8 cellular contexts compared by ENCODE assay signal in genomic region chr7:65006094-65006992, GRCh38. TPM values are rescaled to one million over a fixed set of nuclear protein-coding genes. Genes with fewer than 3 reads are reported as not detected.
DNase-seq lines count a peak whose midpoint lies in the region; ATAC-seq and TF ChIP-seq lines count a peak whose summit lies in the region.

Gene ERV3-1 (minus strand): TSS chr7:65006687. CDS start chr7:64993026, 13,661 bp downstream.

- peak within 1 kb of the TSS; percentile 54 for H3K27ac ChIP-seq in DOHH2 (ENCODE audit: low read depth, low read length)
- H3K27ac ChIP-seq in GM23248, result peak within 1 kb of the TSS; percentile 83
- peak within 1 kb of the TSS; percentile 83 for H3K27ac ChIP-seq in RWPE1

- CTCF ChIA-PET in RWPE1 (lab: Yijun Ruan, JAX), result no interaction called here

- peak within 1 kb of the TSS; percentile 71 for H3K4me2 ChIP-seq in DOHH2 (ENCODE audit: low read length)
- H3K4me2 ChIP-seq in GM23248 (ENCODE audit: unreplicated experiment), result peak within 1 kb of the TSS; percentile 88

- peak within 1 kb of the TSS; percentile 89 to 97 for H3K27ac Mint-ChIP-seq in natural killer cell treated with Interleukin-12 subunit alpha and Interleukin-12 subunit beta and Interleukin-15 and Interleukin-18, amount 100 ng/mL, for 72 hours

- peak; percentile 100 for ATAC-seq in natural killer cell treated with Interleukin-12 subunit alpha and Interleukin-12 subunit beta and Interleukin-15 and Interleukin-18, amount 100 ng/mL, for 72 hours
- peak; percentile 100 for ATAC-seq in stimulated activated naive CD8-positive, alpha-beta T cell treated with anti-CD3 and anti-CD28 coated beads, Interleukin-15, Interleukin-2, amounts not matched to agents 100 U/mL and 50 U/mL, for 24 hours

- H3F3A ChIP-seq in DOHH2 (ENCODE audit: control insufficient read depth, insufficient read depth) (no peaks in the 10 kb centered on the region), GM23248 (ENCODE audit: insufficient read depth) (no peaks in the 10 kb centered on the region)

- peak within 1 kb of the TSS; percentile 87 for H2AFZ ChIP-seq in GM23248

- no peaks in the 10 kb centered on the region for H3K27me3 ChIP-seq in DOHH2 (ENCODE audit: control insufficient read depth, low read length)
- no peaks in the 10 kb centered on the region for H3K27me3 ChIP-seq in GM23248 (replicated peaks; ENCODE audit: insufficient read depth)

- H3K27me3 Mint-ChIP-seq in natural killer cell treated with Interleukin-12 subunit alpha and Interleukin-12 subunit beta and Interleukin-15 and Interleukin-18, amount 100 ng/mL, for 72 hours, result no peaks in the 10 kb centered on the region

- POLR2A ChIA-PET in RWPE1 (lab: Yijun Ruan, JAX; ENCODE audit: low non-redundant PET), result interaction anchor here (0.7 to 1.2 kb wide), 2 partner anchors 74 to 367 kb away, joined by 3 read pairs; partner anchors contain the start of gene ZNF92

- peaks cover 45% of the 10 kb centered on the region for H3K4me1 ChIP-seq in DOHH2 (ENCODE audit: control insufficient read depth, low read length)
- H3K4me1 ChIP-seq in GM23248 (ENCODE audit: insufficient read depth), result peaks cover 9% of the 10 kb centered on the region

- no peaks in the 10 kb centered on the region for H4K20me1 ChIP-seq in DOHH2 (ENCODE audit: control insufficient read depth, insufficient read depth, low read depth, low read length)
- H4K20me1 ChIP-seq in GM23248 (ENCODE audit: insufficient read depth), result no peaks in the 10 kb centered on the region

- DNase-seq in GM23248, result peak; percentile 97
- peak; percentile 55 to 66 for DNase-seq in Kasumi-1 (lab: John Stamatoyannopoulos, UW)
- DNase-seq in RWPE1 (ENCODE audit: low spot score), result peak; percentile 95
- peak; percentile 84 for DNase-seq in activated T-helper 9 cell treated with anti-CD3 and anti-CD28 coated beads, Interleukin-2, amount 50 U/mL, for 16 hours (ENCODE audit: low read depth)
- peak; percentile 93 for DNase-seq in fibroblast of pulmonary artery (ENCODE audit: low read depth)
- DNase-seq in natural killer cell treated with Interleukin-12 subunit alpha and Interleukin-12 subunit beta and Interleukin-15 and Interleukin-18, amount 100 ng/mL, for 72 hours (ENCODE audit: low spot score), result peak; percentile 94
- DNase-seq in stimulated activated naive CD8-positive, alpha-beta T cell treated with anti-CD3 and anti-CD28 coated beads, Interleukin-15, Interleukin-2, amounts not matched to agents 100 U/mL and 50 U/mL, for 24 hours, result peak; percentile 88

- H3K9me3 Mint-ChIP-seq in natural killer cell treated with Interleukin-12 subunit alpha and Interleukin-12 subunit beta and Interleukin-15 and Interleukin-18, amount 100 ng/mL, for 72 hours, result no peaks in the 10 kb centered on the region

- H3K9me3 ChIP-seq in DOHH2 (ENCODE audit: control insufficient read depth, insufficient read depth, low read length), result peaks cover 13% of the 10 kb centered on the region; the same call in 1 of the 2 replicates
- H3K9me3 ChIP-seq in GM23248 (ENCODE audit: low read depth), result no peaks in the 10 kb centered on the region

- H3K36me3 ChIP-seq in DOHH2 (ENCODE audit: control insufficient read depth, low read length) (peaks cover 42% of the 10 kb centered on the region), GM23248 (ENCODE audit: low read depth) (no peaks in the 10 kb centered on the region)

- H3K4me3 Mint-ChIP-seq in natural killer cell treated with Interleukin-12 subunit alpha and Interleukin-12 subunit beta and Interleukin-15 and Interleukin-18, amount 100 ng/mL, for 72 hours, result peak within 1 kb of the TSS; percentile 95

- no peaks in the 10 kb centered on the region for H3K9me2 ChIP-seq in DOHH2 (replicated peaks; ENCODE audit: control insufficient read depth, low read length)
- no peaks in the 10 kb centered on the region for H3K9me2 ChIP-seq in GM23248 (ENCODE audit: insufficient read depth)

- TF ChIP-seq CTCF in DOHH2 (IDR thresholded peaks at IDR 0.05; ENCODE audit: low read depth, low read length, poor library complexity, severe bottlenecking), result no peak
- no peak for TF ChIP-seq CTCF in RWPE1 (conservative IDR thresholded peaks at IDR 0.05; ENCODE audit: low read depth)
- TF ChIP-seq CTCF in fibroblast of pulmonary artery (IDR thresholded peaks at IDR 0.05; ENCODE audit: low read length, missing control alignments), result no peak

- peaks cover 36 to 45% of the 10 kb centered on the region in 2 donors for H3K4me1 Mint-ChIP-seq in natural killer cell treated with Interleukin-12 subunit alpha and Interleukin-12 subunit beta and Interleukin-15 and Interleukin-18, amount 100 ng/mL, for 72 hours (ENCODE audit: low read depth in 2 of 2)

- 0 to 3% methylated on average over 26 to 32 of the region's 33 CpGs for WGBS in GM23248 (ENCODE audit: low coverage in 1 of 2, low lambda C conversion rate in 2 of 2, missing lambda C conversion rate in 2 of 2), 2 experiments

- H3K79me2 ChIP-seq in DOHH2 (ENCODE audit: control insufficient read depth, low read length), result peaks cover 51% of the 10 kb centered on the region
- H3K79me2 ChIP-seq in GM23248 (ENCODE audit: insufficient read depth), result peaks cover 49% of the 10 kb centered on the region

- H3K4me3 ChIP-seq in DOHH2 (ENCODE audit: low read length) (peak within 1 kb of the TSS; percentile 90), GM23248 (peak within 1 kb of the TSS; percentile 89), fibroblast of pulmonary artery (replicated peaks; ENCODE audit: low read depth, low read length) (peak within 1 kb of the TSS; percentile 88)

- peak within 1 kb of the TSS; percentile 94 for H3K9ac ChIP-seq in GM23248

- in situ Hi-C loops in GM23248 (cut with MboI), result no loop called here

- peaks cover 6% of the 10 kb centered on the region for H3K36me3 Mint-ChIP-seq in natural killer cell treated with Interleukin-12 subunit alpha and Interleukin-12 subunit beta and Interleukin-15 and Interleukin-18, amount 100 ng/mL, for 72 hours

RNA-seq across cellular contexts. Expression of gene ERV3-1, which starts in this region (rescaled TPM):
- 4.8 and 6.4 TPM in 2 replicates for total RNA-seq in GM23248 (2014; rRNA removed; shearing (Covaris generic))
- polyA plus RNA-seq in GM23248 (2016; fragmentation: Nextera tagmentation; extraction: Ambion mirVana), result 5.9 and 8.1 TPM in 2 replicates
- 10 to 100 TPM; 12.4 to 16.0 TPM for total RNA-seq in natural killer cell treated with Interleukin-12 subunit alpha and Interleukin-12 subunit beta and Interleukin-15 and Interleukin-18, amount 100 ng/mL, for 72 hours

Comparison
In these comparisons a context has a peak if more than half of its experiments do, and no peak if none do; other contexts are left out.
1. Peak in every context shown above with its lines: DNase-seq, ATAC-seq, H3K4me3 ChIP-seq and H3K27ac ChIP-seq.